1 cellular context compared by ENCODE assay signal in genomic region chr15:85048430-85048829, GRCh38.
TF ChIP-seq lines count a peak whose summit lies in the region.

No MANE protein-coding gene starts in this region.

TF ChIP-seq in HepG2, 621 proteins besides CTCF, POLR2A, EP300 and RAD21 (continued from another document):
- TF ChIP-seq E2F2 (CRISPR knock-in tag; IDR thresholded peaks at IDR 0.05; ENCODE audit: borderline replicate concordance) = no peak
- TF ChIP-seq ZNF207 (IDR thresholded peaks at IDR 0.05; ENCODE audit: borderline replicate concordance) = no peak
- TF ChIP-seq TFDP1 (CRISPR knock-in tag; IDR thresholded peaks at IDR 0.05; ENCODE audit: borderline replicate concordance) = no peak
- no peak for TF ChIP-seq EZH2 (conservative IDR thresholded peaks at IDR 0.05; ENCODE audit: low read depth, low read length)
- TF ChIP-seq ZNF546 (CRISPR knock-in tag; conservative IDR thresholded peaks at IDR 0.05) = no peak
- no peak for TF ChIP-seq ZNF547 (CRISPR knock-in tag; IDR thresholded peaks at IDR 0.05)
- TF ChIP-seq ZFP90 (CRISPR knock-in tag; IDR thresholded peaks at IDR 0.05; ENCODE audit: borderline replicate concordance) = no peak
- no peak for TF ChIP-seq ZNF878 (CRISPR knock-in tag; IDR thresholded peaks at IDR 0.05)
- no peak for TF ChIP-seq ZNF639 (CRISPR knock-in tag; conservative IDR thresholded peaks at IDR 0.05)
- TF ChIP-seq TBX3 (IDR thresholded peaks at IDR 0.05; ENCODE audit: borderline replicate concordance) = no peak
